ENCODE assay signal across 8 cellular contexts in the genomic region with DNA sequence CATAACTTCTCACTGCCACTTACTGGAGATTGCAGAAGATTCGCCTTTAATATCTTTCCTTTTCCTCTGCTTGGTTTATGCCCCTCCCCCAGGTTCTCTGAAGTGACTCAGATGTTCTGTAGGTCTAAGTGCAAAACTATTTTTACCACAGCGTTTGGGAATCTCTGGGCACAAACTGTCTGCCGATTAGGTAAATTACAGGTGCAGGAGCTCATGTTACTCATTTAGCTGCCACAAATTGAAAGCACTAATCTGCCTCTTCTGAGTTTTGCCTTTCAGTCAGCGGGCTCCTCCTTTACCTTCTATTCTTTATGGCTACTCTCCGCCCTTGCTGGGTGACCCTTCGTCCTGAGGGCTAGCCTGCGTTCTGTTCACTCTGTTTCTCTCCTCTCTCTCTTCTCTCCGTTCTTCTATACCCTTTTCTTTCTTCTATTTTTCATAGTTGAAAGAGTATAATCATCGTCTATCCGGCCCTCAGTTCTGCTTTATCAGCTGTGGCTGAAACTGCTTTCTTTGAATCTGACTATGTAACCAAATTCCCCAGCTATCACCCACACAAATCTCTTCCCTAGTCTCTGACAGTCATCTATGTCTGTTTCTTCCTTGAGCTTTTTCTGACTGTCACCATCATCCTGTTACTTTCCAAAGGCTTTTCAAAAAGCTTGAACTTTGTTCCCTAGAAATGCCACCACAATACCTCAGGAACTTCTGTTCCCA. TPM values are rescaled to one million over a fixed set of nuclear protein-coding genes. Genes with fewer than 3 reads are reported as not detected.
DNase-seq lines count a peak whose midpoint lies in the region; ATAC-seq, FAIRE-seq and TF ChIP-seq lines count a peak whose summit lies in the region.

No MANE protein-coding gene starts in this region.

- intact Hi-C loops in body of pancreas (cut with DNase I), result no loop called here
- intact Hi-C loops in pancreas (cut with DNase I), result no loop called here

- TF ChIP-seq CTCF in AG04450 (IDR thresholded peaks at IDR 0.05; ENCODE audit: low read depth, low read length) (no peak), body of pancreas (IDR thresholded peaks at IDR 0.05) (no peak), pancreas (IDR thresholded peaks at IDR 0.05) (no peak)

- peak; percentile 16 for DNase-seq in AG04450 (ENCODE audit: low read depth, low spot score)
- peak in 2 of 4 donors; percentile 14 to 25 for DNase-seq in body of pancreas
- no peak for DNase-seq in pancreas
- no peak for DNase-seq in activated CD4-positive, alpha-beta T cell treated with anti-CD3 and anti-CD28 coated beads, Interleukin-2, amount 10 ng/mL, durations not matched to agents 7 days and 5 days
- DNase-seq in stimulated activated naive CD4-positive, alpha-beta T cell treated with Interleukin-2 at 50 U/mL for 16 hours (lab: John Stamatoyannopoulos, UW), result no peak
- DNase-seq in NCI-H345 treated with DMSO at 0.1 percent for 48 hours (lab: John Stamatoyannopoulos, UW; ENCODE audit: unreplicated experiment), result no peak

- no peak overlapping the region for H3K27ac Mint-ChIP-seq in activated CD4-positive, alpha-beta T cell treated with anti-CD3 and anti-CD28 coated beads, Interleukin-2, amount 10 ng/mL, durations not matched to agents 7 days and 5 days

- H3K4me1 Mint-ChIP-seq in activated CD4-positive, alpha-beta T cell treated with anti-CD3 and anti-CD28 coated beads, Interleukin-2, amount 10 ng/mL, durations not matched to agents 7 days and 5 days, result no peaks in the 10 kb centered on the region

- ATAC-seq in GM21360 (IDR thresholded peaks at IDR 0.05; ENCODE audit: unreplicated experiment) (peak; percentile 85), HG03520 (IDR thresholded peaks at IDR 0.05; ENCODE audit: unreplicated experiment) (peak; percentile 84), body of pancreas (peak; percentile 18), pancreas (peak in 3 of 4 donors; percentile 37 to 71 (median 56))

- H3K4me3 ChIP-seq in AG04450 (ENCODE audit: low read depth, low read length), result peak overlapping the region; percentile 14; the same call in 1 of the 2 replicates
- H3K4me3 ChIP-seq in body of pancreas, result no peak overlapping the region
- H3K4me3 ChIP-seq in pancreas, result no peak overlapping the region

- no peak for FAIRE-seq in pancreas (lab: Jason Lieb, UNC)

- H3K4me1 ChIP-seq in body of pancreas (no peaks in the 10 kb centered on the region), pancreas (no peaks in the 10 kb centered on the region)

- H3K36me3 ChIP-seq in body of pancreas (replicated peaks in 1 of 2; ENCODE audit: insufficient read depth in 1 of 2, low read depth in 2 of 2) (no peaks in the 10 kb centered on the region), pancreas (no peaks in the 10 kb centered on the region)

- H3K9me3 ChIP-seq in AG04450 (ENCODE audit: control insufficient read depth, insufficient read depth, low read length), result peaks cover 5% of the 10 kb centered on the region; the same call in 1 of the 2 replicates
- no peaks in the 10 kb centered on the region for H3K9me3 ChIP-seq in body of pancreas
- no peaks in the 10 kb centered on the region for H3K9me3 ChIP-seq in pancreas

- H3K36me3 Mint-ChIP-seq in activated CD4-positive, alpha-beta T cell treated with anti-CD3 and anti-CD28 coated beads, Interleukin-2, amount 10 ng/mL, durations not matched to agents 7 days and 5 days (ENCODE audit: low read depth), result no peaks in the 10 kb centered on the region

- H3K27me3 ChIP-seq in AG04450 (ENCODE audit: control insufficient read depth, insufficient read depth, low read length) (no peaks in the 10 kb centered on the region), body of pancreas (no peaks in the 10 kb centered on the region), pancreas (no peaks in the 10 kb centered on the region)

- no peak for TF ChIP-seq POLR2A in body of pancreas (IDR thresholded peaks at IDR 0.05)

- peaks cover 8% of the 10 kb centered on the region for H3K27me3 Mint-ChIP-seq in activated CD4-positive, alpha-beta T cell treated with anti-CD3 and anti-CD28 coated beads, Interleukin-2, amount 10 ng/mL, durations not matched to agents 7 days and 5 days

- WGBS in body of pancreas, 2 donors, result 34 to 37% methylated on average over 10 of the region's 10 CpGs
- 26 to 38% methylated on average over 10 of the region's 10 CpGs for WGBS in pancreas, 2 donors

- H3K4me3 Mint-ChIP-seq in activated CD4-positive, alpha-beta T cell treated with anti-CD3 and anti-CD28 coated beads, Interleukin-2, amount 10 ng/mL, durations not matched to agents 7 days and 5 days, result no peak overlapping the region

- H3K9me3 Mint-ChIP-seq in activated CD4-positive, alpha-beta T cell treated with anti-CD3 and anti-CD28 coated beads, Interleukin-2, amount 10 ng/mL, durations not matched to agents 7 days and 5 days, result no peaks in the 10 kb centered on the region

- CTCF ChIA-PET in AG04450 (lab: Charles Lee), result no interaction called here
- CTCF ChIA-PET in activated CD4-positive, alpha-beta T cell treated with anti-CD3 and anti-CD28 coated beads, Interleukin-2, amount 10 ng/mL, durations not matched to agents 7 days and 5 days (lab: Charles Lee), result no interaction called here

- H3K27ac ChIP-seq in AG04450 (ENCODE audit: low read depth, low read length), result peak overlapping the region; percentile 41
- no peak overlapping the region for H3K27ac ChIP-seq in body of pancreas
- no peak overlapping the region for H3K27ac ChIP-seq in pancreas

- POLR2A ChIA-PET in AG04450 (lab: Yijun Ruan, JAX), result no interaction called here
- POLR2A ChIA-PET in activated CD4-positive, alpha-beta T cell treated with anti-CD3 and anti-CD28 coated beads, Interleukin-2, amount 10 ng/mL, durations not matched to agents 7 days and 5 days (lab: Charles Lee), result interaction anchor here (0.7 kb wide), 1 partner anchor 143 kb away, joined by 3 read pairs; no protein-coding TSS in a partner anchor

RNA-seq across cellular contexts. Expression of a gene that starts 4.4 kb away (rescaled TPM):
- polyA plus RNA-seq in AG04450 (2011; rRNA removed), result not detected in 2 replicates
- not detected in 2 replicates for polyA minus RNA-seq in AG04450 (2011; rRNA and poly(A)+ RNA removed)
- total RNA-seq in body of pancreas, result not detected
- not detected for total RNA-seq in pancreas
- under 1 TPM in 1 of 2 donors, not detected in 1; 0.16 TPM for polyA plus RNA-seq in pancreas
- not detected for total RNA-seq in activated CD4-positive, alpha-beta T cell treated with anti-CD3 and anti-CD28 coated beads, Interleukin-2, amount 10 ng/mL, durations not matched to agents 7 days and 5 days

RNA-seq across cellular contexts. Expression of a gene that starts 13.7 kb away (rescaled TPM):
- not detected in 2 replicates for polyA plus RNA-seq in AG04450 (2011; rRNA removed)
- not detected in 2 replicates for polyA minus RNA-seq in AG04450 (2011; rRNA and poly(A)+ RNA removed)
- total RNA-seq in body of pancreas, result not detected
- total RNA-seq in pancreas, result not detected
- polyA plus RNA-seq in pancreas, result not detected
- not detected for total RNA-seq in activated CD4-positive, alpha-beta T cell treated with anti-CD3 and anti-CD28 coated beads, Interleukin-2, amount 10 ng/mL, durations not matched to agents 7 days and 5 days

Comparison
In these comparisons a context has a peak if more than half of its experiments do, and no peak if none do; other contexts are left out.
1. ATAC-seq: peak in every context shown above with its lines; median percentile 85 in GM21360; 84 in HG03520; 56 in pancreas; 18 in body of pancreas.